8 cellular contexts compared by ENCODE assay signal in the genomic region with DNA sequence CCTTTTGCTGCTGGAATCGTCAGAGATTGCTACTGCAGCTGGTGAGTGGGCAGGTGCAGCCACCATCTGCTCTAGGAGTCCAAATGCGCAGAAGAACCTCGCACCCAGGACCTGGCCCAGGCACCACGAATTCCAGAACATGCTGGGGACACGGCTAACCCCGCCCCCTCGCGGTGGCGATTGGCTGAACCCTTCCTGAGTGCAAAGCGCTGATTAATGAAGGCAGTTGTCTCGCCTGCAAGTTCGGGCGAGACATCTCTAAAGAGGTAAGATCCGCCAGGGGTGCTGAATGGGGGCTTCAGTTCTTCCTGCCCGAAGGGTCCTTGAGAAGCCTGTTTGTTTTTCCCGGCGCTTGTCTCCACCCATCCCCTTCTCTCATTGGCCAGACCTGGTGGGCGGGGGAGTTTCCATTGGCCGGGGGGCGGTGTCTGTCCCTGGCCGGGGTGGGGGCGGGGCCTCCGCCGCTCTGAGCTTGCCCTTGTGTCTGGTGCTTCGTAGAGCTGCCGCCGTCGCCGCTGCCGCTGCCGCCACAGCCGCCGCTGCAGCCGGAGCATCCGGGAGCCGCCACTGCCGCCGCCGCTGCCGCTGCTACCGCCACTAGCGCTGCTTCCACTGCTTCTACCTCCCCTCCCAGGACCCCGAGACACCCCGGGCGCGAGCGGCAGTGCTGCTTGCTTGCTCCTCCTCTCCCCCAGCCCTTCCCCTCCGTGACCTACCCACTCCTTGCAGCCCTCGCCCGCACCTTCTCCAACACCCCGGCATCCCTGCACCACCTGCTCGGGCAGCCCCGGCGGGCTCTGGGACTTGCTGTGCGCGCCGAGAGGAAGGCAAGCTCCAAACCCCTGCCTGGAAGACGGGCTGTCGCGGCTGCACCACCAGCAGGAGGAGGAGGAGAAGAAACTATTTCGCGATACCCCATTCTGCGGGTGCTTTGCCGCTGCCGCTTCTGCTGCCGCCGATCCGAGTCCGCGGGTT. TPM values are rescaled to one million over a fixed set of nuclear protein-coding genes. Genes with fewer than 3 reads are reported as not detected.
A peak's percentile ranks its signal among the peaks of the same experiment; 100 is the strongest.
DNase-seq lines count a peak whose midpoint lies in the region; ATAC-seq, FAIRE-seq and TF ChIP-seq lines count a peak whose summit lies in the region.

Gene CADM2 (plus strand): TSS at position 495 of the 975 bp plus-strand sequence.

- ATAC-seq in GM21528 (IDR thresholded peaks at IDR 0.05; ENCODE audit: low FRiP score, unreplicated experiment), result peak; percentile 98
- peak; percentile 100 for ATAC-seq in IMR-90 (ENCODE audit: low read depth)
- peak; percentile 94 for ATAC-seq in stimulated activated naive CD8-positive, alpha-beta T cell treated with anti-CD3 and anti-CD28 coated beads, Interleukin-15, amount 100 ng/mL, for 72 hours

- H2AK9ac ChIP-seq in IMR-90 (replicated peaks; ENCODE audit: low read depth, low read length, poor library complexity), result peak within 1 kb of the TSS; percentile 3

- H2BK5ac ChIP-seq in IMR-90 (ENCODE audit: low read depth, low read length, poor library complexity, severe bottlenecking), result no peak within 1 kb of the TSS

- no peak within 1 kb of the TSS for H3K27ac Mint-ChIP-seq in activated naive CD4-positive, alpha-beta T cell treated with anti-CD3 and anti-CD28 coated beads, Interleukin-2, amount 10 ng/mL, durations not matched to agents 7 days and 5 days
- peak within 1 kb of the TSS; percentile 44 for H3K27ac Mint-ChIP-seq in neural crest cell (ENCODE audit: unreplicated experiment)
- H3K27ac Mint-ChIP-seq in stimulated activated naive CD8-positive, alpha-beta T cell treated with anti-CD3 and anti-CD28 coated beads, Interleukin-15, amount 100 ng/mL, for 72 hours, result no peak within 1 kb of the TSS

- H3K14ac ChIP-seq in IMR-90 (replicated peaks; ENCODE audit: low read depth, low read length), result no peak within 1 kb of the TSS

- H3K36me3 ChIP-seq in IMR-90 (ENCODE audit: control insufficient read depth, insufficient read depth, low read length), result no peaks in the 10 kb centered on the region
- H3K36me3 ChIP-seq in SJSA1, result no peaks in the 10 kb centered on the region

- H2AK5ac ChIP-seq in IMR-90 (ENCODE audit: low read depth, low read length), result no peak within 1 kb of the TSS

- dilution Hi-C loops in IMR-90 (cut with HindIII; ENCODE audit: low sequenced_read_pairs, unreplicated experiment), result no loop called here

- CTCF ChIA-PET in IMR-90 (lab: Yijun Ruan, JAX), result no interaction called here
- CTCF ChIA-PET in activated naive CD4-positive, alpha-beta T cell treated with anti-CD3 and anti-CD28 coated beads, Interleukin-2, amount 10 ng/mL, durations not matched to agents 7 days and 5 days (lab: Charles Lee), result no interaction called here

- TF ChIP-seq RAD21 in IMR-90 (IDR thresholded peaks at IDR 0.05; ENCODE audit: low read length), result no peak

- TF ChIP-seq CTCF in D721Med (IDR thresholded peaks at IDR 0.05; ENCODE audit: insufficient read depth, missing control alignments) (peak; percentile 2), IMR-90 (conservative IDR thresholded peaks at IDR 0.05; ENCODE audit: low read depth, low read length) (no peak), neural crest cell (conservative IDR thresholded peaks at IDR 0.05) (peak; percentile 37)

- no peak within 1 kb of the TSS for H4K8ac ChIP-seq in IMR-90 (ENCODE audit: low read depth in 2 of 2, low read length in 2 of 2)

- no peak within 1 kb of the TSS for H3K4ac ChIP-seq in IMR-90 (ENCODE audit: low read depth, low read length)

- H3K27me3 ChIP-seq in IMR-90 (ENCODE audit: control insufficient read depth, insufficient read depth, low read length) (peaks cover 8% of the 10 kb centered on the region; the same call in 1 of the 2 replicates), SJSA1 (replicated peaks) (no peaks in the 10 kb centered on the region)

- peaks cover 3% of the 10 kb centered on the region; the same call in 1 of the 2 replicates for H3K9me1 ChIP-seq in IMR-90 (ENCODE audit: insufficient read depth, low read length)

- peaks cover 11% of the 10 kb centered on the region for H3K4me1 Mint-ChIP-seq in activated naive CD4-positive, alpha-beta T cell treated with anti-CD3 and anti-CD28 coated beads, Interleukin-2, amount 10 ng/mL, durations not matched to agents 7 days and 5 days
- H3K4me1 Mint-ChIP-seq in neural crest cell, result peaks cover 32% of the 10 kb centered on the region
- H3K4me1 Mint-ChIP-seq in stimulated activated naive CD8-positive, alpha-beta T cell treated with anti-CD3 and anti-CD28 coated beads, Interleukin-15, amount 100 ng/mL, for 72 hours, result peaks cover 36% of the 10 kb centered on the region

- H2BK20ac ChIP-seq in IMR-90 (ENCODE audit: low read depth, low read length), result no peak within 1 kb of the TSS

- no peak within 1 kb of the TSS for H3K9ac ChIP-seq in IMR-90 (ENCODE audit: low read depth, low read length)

- H3K79me1 ChIP-seq in IMR-90 (ENCODE audit: low read depth in 1 of 2, low read length in 2 of 2), result no peaks in the 10 kb centered on the region

- FAIRE-seq in D721Med (lab: Jason Lieb, UNC) (no peak), frontal cortex (lab: Jason Lieb, UNC) (no peak)

- no peak within 1 kb of the TSS for H2BK15ac ChIP-seq in IMR-90 (ENCODE audit: low read depth, low read length)

- no peak within 1 kb of the TSS for H4K5ac ChIP-seq in IMR-90 (ENCODE audit: low read depth, low read length)

- H3K4me3 Mint-ChIP-seq in activated naive CD4-positive, alpha-beta T cell treated with anti-CD3 and anti-CD28 coated beads, Interleukin-2, amount 10 ng/mL, durations not matched to agents 7 days and 5 days, result peak within 1 kb of the TSS; percentile 58
- peak within 1 kb of the TSS; percentile 80 for H3K4me3 Mint-ChIP-seq in neural crest cell
- peak within 1 kb of the TSS; percentile 81 to 84 for H3K4me3 Mint-ChIP-seq in stimulated activated naive CD8-positive, alpha-beta T cell treated with anti-CD3 and anti-CD28 coated beads, Interleukin-15, amount 100 ng/mL, for 72 hours

- WGBS in IMR-90 (ENCODE audit: extremely low coverage in 2 of 2, insufficient read length in 1 of 2), 2 experiments, result 0% methylated on average over 4 of the region's 70 CpGs; no CpG with 5 or more reads in 1 of the 2 experiments

- H2AFZ ChIP-seq in IMR-90 (replicated peaks; ENCODE audit: low read length, poor library complexity), result peak within 1 kb of the TSS; percentile 91

- no peak within 1 kb of the TSS for H3K18ac ChIP-seq in IMR-90 (ENCODE audit: low read depth, low read length)

- H4K20me1 ChIP-seq in IMR-90 (ENCODE audit: insufficient read depth, low read length), result no peaks in the 10 kb centered on the region

- H3K27ac ChIP-seq in IMR-90 (ENCODE audit: insufficient read depth, low read length) (no peak within 1 kb of the TSS), SJSA1 (no peak within 1 kb of the TSS)

- H4K91ac ChIP-seq in IMR-90 (ENCODE audit: insufficient read depth, low read depth, low read length), result no peak within 1 kb of the TSS

- no peaks in the 10 kb centered on the region for H3K36me3 Mint-ChIP-seq in activated naive CD4-positive, alpha-beta T cell treated with anti-CD3 and anti-CD28 coated beads, Interleukin-2, amount 10 ng/mL, durations not matched to agents 7 days and 5 days
- H3K36me3 Mint-ChIP-seq in neural crest cell (ENCODE audit: low read depth), result no peaks in the 10 kb centered on the region

- no peak within 1 kb of the TSS for H2BK120ac ChIP-seq in IMR-90 (ENCODE audit: low read depth, low read length)

- in situ Hi-C loops in IMR-90 (cut with MboI; ENCODE audit: low sequenced_read_pairs), result no loop called here

- POLR2A ChIA-PET in IMR-90 (lab: Charles Lee; ENCODE audit: unreplicated experiment), result no interaction called here

- no TSS peak for BruUV-seq in IMR-90 (replicated peaks; lab: Mats Ljungman, UMichigan)

- intact Hi-C loops in IMR-90 (cut with micrococcal nuclease), result no loop called here

- no peaks in the 10 kb centered on the region for H3K9me3 Mint-ChIP-seq in activated naive CD4-positive, alpha-beta T cell treated with anti-CD3 and anti-CD28 coated beads, Interleukin-2, amount 10 ng/mL, durations not matched to agents 7 days and 5 days
- no peaks in the 10 kb centered on the region for H3K9me3 Mint-ChIP-seq in neural crest cell
- no peaks in the 10 kb centered on the region for H3K9me3 Mint-ChIP-seq in stimulated activated naive CD8-positive, alpha-beta T cell treated with anti-CD3 and anti-CD28 coated beads, Interleukin-15, amount 100 ng/mL, for 72 hours

- DNase-seq in D721Med (ENCODE audit: insufficient read length, low spot score), result peak; percentile 76
- peak; percentile 45 for DNase-seq in IMR-90
- peak; percentile 11 to 43 for DNase-seq in SJSA1 (ENCODE audit: low read depth in 1 of 2, low spot score in 2 of 2)
- peak; percentile 72 for DNase-seq in activated naive CD4-positive, alpha-beta T cell treated with anti-CD3 and anti-CD28 coated beads, Interleukin-2, amount 10 ng/mL, durations not matched to agents 7 days and 5 days
- peak; percentile 89 to 91 for DNase-seq in frontal cortex (ENCODE audit: low spot score in 2 of 2)
- peak; percentile 83 for DNase-seq in neural crest cell (ENCODE audit: low read depth, low spot score)
- DNase-seq in stimulated activated naive CD8-positive, alpha-beta T cell treated with anti-CD3 and anti-CD28 coated beads, Interleukin-15, amount 100 ng/mL, for 72 hours, result peak; percentile 64 to 68

- H3K9me3 ChIP-seq in IMR-90 (ENCODE audit: control insufficient read depth, insufficient read depth, low read length), result no peaks in the 10 kb centered on the region
- H3K9me3 ChIP-seq in SJSA1 (replicated peaks), result no peaks in the 10 kb centered on the region

- TF ChIP-seq POLR2A in IMR-90 (IDR thresholded peaks at IDR 0.05; ENCODE audit: low read depth, low read length), result no peak

- no peak within 1 kb of the TSS for H3K56ac ChIP-seq in IMR-90 (ENCODE audit: extremely low read depth, insufficient read depth, low read length)

- no peak within 1 kb of the TSS for H3K23ac ChIP-seq in IMR-90 (ENCODE audit: low read depth, low read length)

- peak within 1 kb of the TSS; percentile 67 for H3K4me3 ChIP-seq in IMR-90 (ENCODE audit: insufficient read depth, low read depth, low read length)
- H3K4me3 ChIP-seq in SJSA1, result peak within 1 kb of the TSS; percentile 28

- peak within 1 kb of the TSS; percentile 95 for H3K4me2 ChIP-seq in IMR-90 (ENCODE audit: low read depth, low read length)

- H3K27me3 Mint-ChIP-seq in activated naive CD4-positive, alpha-beta T cell treated with anti-CD3 and anti-CD28 coated beads, Interleukin-2, amount 10 ng/mL, durations not matched to agents 7 days and 5 days, result peaks cover 40% of the 10 kb centered on the region
- H3K27me3 Mint-ChIP-seq in neural crest cell (ENCODE audit: low read depth), result peaks cover 77% of the 10 kb centered on the region
- H3K27me3 Mint-ChIP-seq in stimulated activated naive CD8-positive, alpha-beta T cell treated with anti-CD3 and anti-CD28 coated beads, Interleukin-15, amount 100 ng/mL, for 72 hours, result peaks cover 47% of the 10 kb centered on the region

- H3K4me1 ChIP-seq in IMR-90 (ENCODE audit: control insufficient read depth, insufficient read depth, low read length) (no peaks in the 10 kb centered on the region), SJSA1 (replicated peaks) (no peaks in the 10 kb centered on the region)

RNA-seq across cellular contexts. Expression of gene CADM2, which starts in this region (rescaled TPM):
- total RNA-seq in IMR-90 (2012; rRNA removed) (under 0.01 TPM in 1 of 2 replicates, not detected in the other), frontal cortex (64.8 TPM), neural crest cell (3.5 and 4.2 TPM in 2 replicates)
- not detected in 2 replicates for polyA plus RNA-seq in IMR-90 (2012; rRNA removed)
- polyA plus RNA-seq in IMR-90 (2012; cell fraction: cytosol; rRNA removed), result not detected in 2 replicates
- 0.03 TPM in 1 of 2 replicates, not detected in the other for polyA plus RNA-seq in IMR-90 (2012; cell fraction: nucleus; rRNA removed; ENCODE audit: low replicate concordance)
- total RNA-seq in SJSA1 (2014; rRNA removed; shearing (Covaris generic)), result not detected in 2 replicates

Comparison
In these comparisons a context has a peak if more than half of its experiments do, and no peak if none do; other contexts are left out.
1. RNA of gene CADM2 (total RNA-seq): 64.8 TPM in frontal cortex (single experiment); 3.5 to 4.2 TPM in neural crest cell, under 0.01 TPM in IMR-90 and not detected in SJSA1; every median in the first group is over 10 times any median in the second.
2. Peak in DNase-seq, ATAC-seq, H3K4me3 ChIP-seq and H3K4me2 ChIP-seq in IMR-90; RNA of the gene not detected or under 1 TPM.
3. Peak in DNase-seq and H3K4me3 ChIP-seq in SJSA1; RNA of the gene not detected or under 1 TPM.
4. DNase-seq: peak in every context shown above with its lines; median percentile 90 in frontal cortex; 83 in neural crest cell; 76 in D721Med; 72 in activated naive CD4-positive, alpha-beta T cell treated with anti-CD3 and anti-CD28 coated beads, Interleukin-2, amount 10 ng/mL, durations not matched to agents 7 days and 5 days; 66 in stimulated activated naive CD8-positive, alpha-beta T cell treated with anti-CD3 and anti-CD28 coated beads, Interleukin-15, amount 100 ng/mL, for 72 hours; 45 in IMR-90; 27 in SJSA1.
5. Peak in every context shown above with its lines, with median percentiles within 50 percentile points of each other: ATAC-seq and H3K4me3 Mint-ChIP-seq.